In the genomic region with DNA sequence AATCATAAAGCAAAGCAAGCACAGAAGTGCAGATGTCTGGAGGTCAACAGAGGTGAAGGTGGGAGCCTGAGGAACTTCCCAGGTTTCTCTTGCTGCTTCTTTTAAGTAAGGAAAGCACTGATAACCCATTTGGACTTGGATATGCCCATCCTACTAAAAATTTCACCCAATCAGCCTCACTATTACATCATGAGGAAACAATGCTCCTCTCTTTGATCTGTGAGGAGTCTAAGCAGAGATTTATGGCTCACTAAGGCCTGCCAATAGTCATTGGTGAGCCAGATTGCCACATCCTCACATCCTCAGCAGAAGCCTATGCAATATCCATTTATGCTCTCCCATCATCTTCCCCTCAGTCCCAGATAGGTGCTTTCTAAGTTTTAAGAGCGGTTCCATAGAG, we compare ENCODE assay signal across 1 cellular context.
TF ChIP-seq lines count a peak whose summit lies in the region.

No MANE protein-coding gene starts in this region.

TF ChIP-seq in GM23338, 12 proteins besides CTCF, POLR2A, EP300 and RAD21:
- TF ChIP-seq POLR2AphosphoS5 (IDR thresholded peaks at IDR 0.05; ENCODE audit: low read depth) (no peak), NANOG (IDR thresholded peaks at IDR 0.05; ENCODE audit: borderline replicate concordance) (no peak), CREB1 (CRISPR knock-in tag; IDR thresholded peaks at IDR 0.05; ENCODE audit: low read depth) (no peak), ZNF114 (CRISPR knock-in tag; IDR thresholded peaks at IDR 0.05) (no peak), ZNF331 (CRISPR knock-in tag; IDR thresholded peaks at IDR 0.05; ENCODE audit: low read depth) (no peak), EZH2 (IDR thresholded peaks at IDR 0.05; ENCODE audit: low read depth, unreplicated experiment) (no peak), EZH2phosphoT487 (IDR thresholded peaks at IDR 0.05; ENCODE audit: unreplicated experiment) (no peak), STAT1 (IDR thresholded peaks at IDR 0.05; ENCODE audit: unreplicated experiment) (no peak), JUNB (IDR thresholded peaks at IDR 0.05; ENCODE audit: unreplicated experiment) (no peak)
- TF ChIP-seq, protein P1, sequence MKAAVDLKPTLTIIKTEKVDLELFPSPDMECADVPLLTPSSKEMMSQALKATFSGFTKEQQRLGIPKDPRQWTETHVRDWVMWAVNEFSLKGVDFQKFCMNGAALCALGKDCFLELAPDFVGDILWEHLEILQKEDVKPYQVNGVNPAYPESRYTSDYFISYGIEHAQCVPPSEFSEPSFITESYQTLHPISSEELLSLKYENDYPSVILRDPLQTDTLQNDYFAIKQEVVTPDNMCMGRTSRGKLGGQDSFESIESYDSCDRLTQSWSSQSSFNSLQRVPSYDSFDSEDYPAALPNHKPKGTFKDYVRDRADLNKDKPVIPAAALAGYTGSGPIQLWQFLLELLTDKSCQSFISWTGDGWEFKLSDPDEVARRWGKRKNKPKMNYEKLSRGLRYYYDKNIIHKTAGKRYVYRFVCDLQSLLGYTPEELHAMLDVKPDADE (IDR thresholded peaks at IDR 0.05), result no peak
- TF ChIP-seq, protein P2, sequence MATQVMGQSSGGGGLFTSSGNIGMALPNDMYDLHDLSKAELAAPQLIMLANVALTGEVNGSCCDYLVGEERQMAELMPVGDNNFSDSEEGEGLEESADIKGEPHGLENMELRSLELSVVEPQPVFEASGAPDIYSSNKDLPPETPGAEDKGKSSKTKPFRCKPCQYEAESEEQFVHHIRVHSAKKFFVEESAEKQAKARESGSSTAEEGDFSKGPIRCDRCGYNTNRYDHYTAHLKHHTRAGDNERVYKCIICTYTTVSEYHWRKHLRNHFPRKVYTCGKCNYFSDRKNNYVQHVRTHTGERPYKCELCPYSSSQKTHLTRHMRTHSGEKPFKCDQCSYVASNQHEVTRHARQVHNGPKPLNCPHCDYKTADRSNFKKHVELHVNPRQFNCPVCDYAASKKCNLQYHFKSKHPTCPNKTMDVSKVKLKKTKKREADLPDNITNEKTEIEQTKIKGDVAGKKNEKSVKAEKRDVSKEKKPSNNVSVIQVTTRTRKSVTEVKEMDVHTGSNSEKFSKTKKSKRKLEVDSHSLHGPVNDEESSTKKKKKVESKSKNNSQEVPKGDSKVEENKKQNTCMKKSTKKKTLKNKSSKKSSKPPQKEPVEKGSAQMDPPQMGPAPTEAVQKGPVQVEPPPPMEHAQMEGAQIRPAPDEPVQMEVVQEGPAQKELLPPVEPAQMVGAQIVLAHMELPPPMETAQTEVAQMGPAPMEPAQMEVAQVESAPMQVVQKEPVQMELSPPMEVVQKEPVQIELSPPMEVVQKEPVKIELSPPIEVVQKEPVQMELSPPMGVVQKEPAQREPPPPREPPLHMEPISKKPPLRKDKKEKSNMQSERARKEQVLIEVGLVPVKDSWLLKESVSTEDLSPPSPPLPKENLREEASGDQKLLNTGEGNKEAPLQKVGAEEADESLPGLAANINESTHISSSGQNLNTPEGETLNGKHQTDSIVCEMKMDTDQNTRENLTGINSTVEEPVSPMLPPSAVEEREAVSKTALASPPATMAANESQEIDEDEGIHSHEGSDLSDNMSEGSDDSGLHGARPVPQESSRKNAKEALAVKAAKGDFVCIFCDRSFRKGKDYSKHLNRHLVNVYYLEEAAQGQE (IDR thresholded peaks at IDR 0.05; ENCODE audit: unreplicated experiment), result no peak
- TF ChIP-seq, protein P3, sequence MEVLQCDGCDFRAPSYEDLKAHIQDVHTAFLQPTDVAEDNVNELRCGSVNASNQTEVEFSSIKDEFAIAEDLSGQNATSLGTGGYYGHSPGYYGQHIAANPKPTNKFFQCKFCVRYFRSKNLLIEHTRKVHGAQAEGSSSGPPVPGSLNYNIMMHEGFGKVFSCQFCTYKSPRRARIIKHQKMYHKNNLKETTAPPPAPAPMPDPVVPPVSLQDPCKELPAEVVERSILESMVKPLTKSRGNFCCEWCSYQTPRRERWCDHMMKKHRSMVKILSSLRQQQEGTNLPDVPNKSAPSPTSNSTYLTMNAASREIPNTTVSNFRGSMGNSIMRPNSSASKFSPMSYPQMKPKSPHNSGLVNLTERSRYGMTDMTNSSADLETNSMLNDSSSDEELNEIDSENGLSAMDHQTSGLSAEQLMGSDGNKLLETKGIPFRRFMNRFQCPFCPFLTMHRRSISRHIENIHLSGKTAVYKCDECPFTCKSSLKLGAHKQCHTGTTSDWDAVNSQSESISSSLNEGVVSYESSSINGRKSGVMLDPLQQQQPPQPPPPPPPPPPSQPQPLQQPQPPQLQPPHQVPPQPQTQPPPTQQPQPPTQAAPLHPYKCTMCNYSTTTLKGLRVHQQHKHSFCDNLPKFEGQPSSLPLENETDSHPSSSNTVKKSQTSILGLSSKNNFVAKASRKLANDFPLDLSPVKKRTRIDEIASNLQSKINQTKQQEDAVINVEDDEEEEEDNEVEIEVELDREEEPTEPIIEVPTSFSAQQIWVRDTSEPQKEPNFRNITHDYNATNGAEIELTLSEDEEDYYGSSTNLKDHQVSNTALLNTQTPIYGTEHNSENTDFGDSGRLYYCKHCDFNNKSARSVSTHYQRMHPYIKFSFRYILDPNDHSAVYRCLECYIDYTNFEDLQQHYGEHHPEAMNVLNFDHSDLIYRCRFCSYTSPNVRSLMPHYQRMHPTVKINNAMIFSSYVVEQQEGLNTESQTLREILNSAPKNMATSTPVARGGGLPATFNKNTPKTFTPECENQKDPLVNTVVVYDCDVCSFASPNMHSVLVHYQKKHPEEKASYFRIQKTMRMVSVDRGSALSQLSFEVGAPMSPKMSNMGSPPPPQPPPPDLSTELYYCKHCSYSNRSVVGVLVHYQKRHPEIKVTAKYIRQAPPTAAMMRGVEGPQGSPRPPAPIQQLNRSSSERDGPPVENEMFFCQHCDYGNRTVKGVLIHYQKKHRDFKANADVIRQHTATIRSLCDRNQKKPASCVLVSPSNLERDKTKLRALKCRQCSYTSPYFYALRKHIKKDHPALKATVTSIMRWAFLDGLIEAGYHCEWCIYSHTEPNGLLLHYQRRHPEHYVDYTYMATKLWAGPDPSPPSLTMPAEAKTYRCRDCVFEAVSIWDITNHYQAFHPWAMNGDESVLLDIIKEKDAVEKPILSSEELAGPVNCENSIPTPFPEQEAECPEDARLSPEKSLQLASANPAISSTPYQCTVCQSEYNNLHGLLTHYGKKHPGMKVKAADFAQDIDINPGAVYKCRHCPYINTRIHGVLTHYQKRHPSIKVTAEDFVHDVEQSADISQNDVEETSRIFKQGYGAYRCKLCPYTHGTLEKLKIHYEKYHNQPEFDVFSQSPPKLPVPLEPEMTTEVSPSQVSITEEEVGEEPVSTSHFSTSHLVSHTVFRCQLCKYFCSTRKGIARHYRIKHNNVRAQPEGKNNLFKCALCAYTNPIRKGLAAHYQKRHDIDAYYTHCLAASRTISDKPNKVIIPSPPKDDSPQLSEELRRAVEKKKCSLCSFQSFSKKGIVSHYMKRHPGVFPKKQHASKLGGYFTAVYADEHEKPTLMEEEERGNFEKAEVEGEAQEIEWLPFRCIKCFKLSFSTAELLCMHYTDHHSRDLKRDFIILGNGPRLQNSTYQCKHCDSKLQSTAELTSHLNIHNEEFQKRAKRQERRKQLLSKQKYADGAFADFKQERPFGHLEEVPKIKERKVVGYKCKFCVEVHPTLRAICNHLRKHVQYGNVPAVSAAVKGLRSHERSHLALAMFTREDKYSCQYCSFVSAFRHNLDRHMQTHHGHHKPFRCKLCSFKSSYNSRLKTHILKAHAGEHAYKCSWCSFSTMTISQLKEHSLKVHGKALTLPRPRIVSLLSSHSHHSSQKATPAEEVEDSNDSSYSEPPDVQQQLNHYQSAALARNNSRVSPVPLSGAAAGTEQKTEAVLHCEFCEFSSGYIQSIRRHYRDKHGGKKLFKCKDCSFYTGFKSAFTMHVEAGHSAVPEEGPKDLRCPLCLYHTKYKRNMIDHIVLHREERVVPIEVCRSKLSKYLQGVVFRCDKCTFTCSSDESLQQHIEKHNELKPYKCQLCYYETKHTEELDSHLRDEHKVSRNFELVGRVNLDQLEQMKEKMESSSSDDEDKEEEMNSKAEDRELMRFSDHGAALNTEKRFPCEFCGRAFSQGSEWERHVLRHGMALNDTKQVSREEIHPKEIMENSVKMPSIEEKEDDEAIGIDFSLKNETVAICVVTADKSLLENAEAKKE (CRISPR knock-in tag; IDR thresholded peaks at IDR 0.05), result no peak
TF ChIP-seq in GM23338: peak in this region for 0.
